Comparison of ENCODE assay signal across 15 cellular contexts in genomic region chr17:40352044-40352778, GRCh38. TPM values are rescaled to one million over a fixed set of nuclear protein-coding genes. Genes with fewer than 3 reads are reported as not detected.
DNase-seq lines count a peak whose midpoint lies in the region; ATAC-seq and TF ChIP-seq lines count a peak whose summit lies in the region.
"Had no signal": no experiment of that assay in that cellular context is flagged by ENCODE, and none has a peak within 500 bp of the region (broad histone marks: within the 10 kb centered on the region; RNA-seq: fewer than 3 reads in every experiment).

No MANE protein-coding gene starts in this region.

- no peak for ATAC-seq in activated B cell treated with CpG ODN at 0.5 μM for 24 hours (ENCODE audit: low read depth)
- ATAC-seq in right lobe of liver, result peak; percentile 32 to 59 (median 48)
- ATAC-seq: activated CD4-positive, CD25-positive, alpha-beta regulatory T cell treated with anti-CD3 and anti-CD28 coated beads, Interleukin-2, amount 50 U/mL, for 24 hours; body of pancreas had no signal

- TF ChIP-seq POLR2A in right lobe of liver (IDR thresholded peaks at IDR 0.05), result no peak

- no peaks in the 10 kb centered on the region for H3K9me3 Mint-ChIP-seq in activated T-cell treated with anti-CD3 and anti-CD28 coated beads, Interleukin-2, amount 50 U/mL, for 24 hours
- H3K9me3 Mint-ChIP-seq in activated B cell treated with CpG ODN at 0.5 μM for 24 hours, result no peaks in the 10 kb centered on the region
- H3K9me3 Mint-ChIP-seq: activated T-cell treated with anti-CD3 and anti-CD28 coated beads, Interleukin-2, amount 50 U/mL, for 4 hours had no signal

- no peaks in the 10 kb centered on the region for H3K27me3 Mint-ChIP-seq in activated T-cell treated with anti-CD3 and anti-CD28 coated beads, Interleukin-2, amount 50 U/mL, for 24 hours
- H3K27me3 Mint-ChIP-seq in activated B cell treated with CpG ODN at 0.5 μM for 24 hours, result no peaks in the 10 kb centered on the region

- CTCF ChIA-PET in activated B cell treated with CpG ODN at 0.5 μM for 24 hours (lab: Charles Lee), result interaction anchor here (0.7 to 17.0 kb wide), 6 partner anchors 26 to 263 kb away, joined by 3 to 466 read pairs (median 4); partner anchors contain the start of gene RARA

- peak overlapping the region; percentile 75 for H3K27ac Mint-ChIP-seq in activated T-cell treated with anti-CD3 and anti-CD28 coated beads, Interleukin-2, amount 50 U/mL, for 24 hours
- H3K27ac Mint-ChIP-seq in activated B cell treated with CpG ODN at 0.5 μM for 24 hours, result peak overlapping the region; percentile 54

- peak overlapping the region in 2 of 3 donors; percentile 0 to 25 for H3K9ac ChIP-seq in skeletal muscle tissue (ENCODE audit: low read depth in 1 of 3, low read length in 3 of 3)
- H3K9ac ChIP-seq: SK-N-SH had no signal

- no peak for TF ChIP-seq CTCF in activated B cell treated with CpG ODN at 0.5 μM for 24 hours (IDR thresholded peaks at IDR 0.05)
- TF ChIP-seq CTCF in right lobe of liver (IDR thresholded peaks at IDR 0.05), result no peak

- no peaks in the 10 kb centered on the region for H3K9me3 ChIP-seq in right lobe of liver
- no peaks in the 10 kb centered on the region for H3K9me3 ChIP-seq in skeletal muscle tissue (ENCODE audit: control insufficient read depth in 3 of 3, low read length in 3 of 3)
- H3K9me3 ChIP-seq: body of pancreas, SK-N-SH had no signal

- H3K4me1 ChIP-seq in right lobe of liver (peaks cover 9 to 88% (median 45%) of the 10 kb centered on the region in 4 donors), skeletal muscle tissue (ENCODE audit: control insufficient read depth in 3 of 3, insufficient read depth in 3 of 3, low read length in 3 of 3) (peaks cover 50 to 63% (median 59%) of the 10 kb centered on the region in 3 donors)

- H3K27ac ChIP-seq in right lobe of liver, result peak overlapping the region; percentile 31 to 91 (median 73)
- no peak overlapping the region for H3K27ac ChIP-seq in skeletal muscle tissue (ENCODE audit: low read depth, low read length)
- H3K27ac ChIP-seq: body of pancreas had no signal

- H3K36me3 ChIP-seq in right lobe of liver, result peaks cover 0 to 30% (median 14%) of the 10 kb centered on the region in 4 donors
- H3K36me3 ChIP-seq in skeletal muscle tissue (ENCODE audit: control insufficient read depth in 3 of 3, insufficient read depth in 3 of 3, low read length in 3 of 3), result peaks cover 44 to 60% (median 56%) of the 10 kb centered on the region in 3 donors

- no peak for DNase-seq in activated T-cell treated with anti-CD3 and anti-CD28 coated beads, Interleukin-2, amount 50 U/mL, for 24 hours
- DNase-seq in activated T-cell treated with anti-CD3 and anti-CD28 coated beads for 4 hours (no peak), activated B cell treated with CpG ODN at 0.5 μM for 24 hours (no peak), right lobe of liver (peak in 1 of 3 donors; percentile 76), NCI-H226 (no peak), amygdala (lab: John Stamatoyannopoulos, UW) (no peak), kidney tubule cell (ENCODE audit: low spot score) (no peak)
- DNase-seq: activated T-cell treated with anti-CD3 and anti-CD28 coated beads, Interleukin-2, amount 50 U/mL, for 4 hours; body of pancreas; DMS53; SK-N-SH had no signal

- intact Hi-C loops in activated B cell treated with CpG ODN at 0.5 μM for 24 hours (cut with micrococcal nuclease), result no loop called here
- intact Hi-C loops in right lobe of liver (cut with DNase I), result loop anchor here in 1 of 2 donors (5.0 kb wide), 1 partner anchor 45 kb away; the partner anchor contains the start of gene RARA

- H3K4me1 Mint-ChIP-seq in activated T-cell treated with anti-CD3 and anti-CD28 coated beads, Interleukin-2, amount 50 U/mL, for 24 hours (ENCODE audit: low read depth), result peaks cover 44% of the 10 kb centered on the region
- peaks cover 60% of the 10 kb centered on the region for H3K4me1 Mint-ChIP-seq in activated B cell treated with CpG ODN at 0.5 μM for 24 hours

- H3K4me3 ChIP-seq in right lobe of liver (peak overlapping the region in 2 of 3 donors; percentile 42 to 44), skeletal muscle tissue (ENCODE audit: low read length in 3 of 3) (no peak overlapping the region)
- H3K4me3 ChIP-seq: body of pancreas had no signal

- no peak overlapping the region for H3K4me3 Mint-ChIP-seq in activated T-cell treated with anti-CD3 and anti-CD28 coated beads, Interleukin-2, amount 50 U/mL, for 24 hours
- H3K4me3 Mint-ChIP-seq in activated B cell treated with CpG ODN at 0.5 μM for 24 hours, result no peak overlapping the region
- H3K4me3 Mint-ChIP-seq: activated T-cell treated with anti-CD3 and anti-CD28 coated beads, Interleukin-2, amount 50 U/mL, for 4 hours had no signal

- H3K36me3 Mint-ChIP-seq in activated T-cell treated with anti-CD3 and anti-CD28 coated beads, Interleukin-2, amount 50 U/mL, for 24 hours (ENCODE audit: low read depth), result peaks cover 69% of the 10 kb centered on the region
- peaks cover 67% of the 10 kb centered on the region for H3K36me3 Mint-ChIP-seq in activated B cell treated with CpG ODN at 0.5 μM for 24 hours (ENCODE audit: low read depth)

- POLR2A ChIA-PET in activated B cell treated with CpG ODN at 0.5 μM for 24 hours (lab: Charles Lee), result interaction anchor here (0.6 to 5.3 kb wide), 11 partner anchors 26 to 1145 kb away, joined by 3 to 32 read pairs (median 5); no protein-coding TSS in a partner anchor

- 23% methylated on average over 7 of the region's 10 CpGs for WGBS in right lobe of liver (ENCODE audit: insufficient coverage, low coverage, low lambda C conversion rate, missing lambda C conversion rate)

- H3K27me3 ChIP-seq in right lobe of liver, result no peaks in the 10 kb centered on the region
- no peaks in the 10 kb centered on the region for H3K27me3 ChIP-seq in skeletal muscle tissue (ENCODE audit: control insufficient read depth in 3 of 3, insufficient read depth in 3 of 3, low read length in 3 of 3)
- H3K27me3 ChIP-seq: body of pancreas had no signal

RNA-seq across cellular contexts. Expression of gene GJD3, which starts 12.3 kb away (rescaled TPM):
- not detected in 2 replicates for total RNA-seq in activated B cell treated with CpG ODN at 0.5 μM for 24 hours
- under 1 TPM in 5 of 6 experiments, not detected in 1; 0.22 to 0.78 (median 0.37) TPM for total RNA-seq in right lobe of liver
- total RNA-seq in skeletal muscle tissue, result 0.52 TPM
- total RNA-seq: activated T-cell treated with anti-CD3 and anti-CD28 coated beads, Interleukin-2, amount 50 U/mL, for 4 hours; frontal cortex; HT1080 had no signal

RNA-seq across cellular contexts. Expression of gene RARA, which starts 43.2 kb away (rescaled TPM):
- total RNA-seq in activated B cell treated with CpG ODN at 0.5 μM for 24 hours (71.2 and 72.5 TPM in 2 replicates), right lobe of liver (10 to 100 TPM; 17.7 to 41.9 (median 22.9) TPM), skeletal muscle tissue (17.2 TPM)

Comparison
In these comparisons a context has a peak if more than half of its experiments do, and no peak if none do; other contexts are left out.
1. H3K4me3 ChIP-seq: peak in right lobe of liver (2 of 3); none in skeletal muscle tissue (0 of 3).